10 cellular contexts compared by ENCODE assay signal in genomic region chr1:51392241-51392640, GRCh38.
"Had no signal": no experiment of that assay in that cellular context is flagged by ENCODE, and none has a peak within 500 bp of the region (broad histone marks: within the 10 kb centered on the region; RNA-seq: fewer than 3 reads in every experiment).

No MANE protein-coding gene starts in this region.

- H3K9me3 ChIP-seq: HAP-1 had no signal

- H3K9ac ChIP-seq: GM23248 had no signal

- FAIRE-seq: H1 had no signal

- H3K9me3 Mint-ChIP-seq: HFFc6 had no signal

- H2AFZ ChIP-seq: GM23248, GM23338 had no signal

- ATAC-seq: GM23338, HCT116 had no signal

- H3K27ac ChIP-seq: GM23248 had no signal

- H3K4me3 ChIP-seq: GM23248, GM23338, HAP-1 had no signal

- H3K4me2 ChIP-seq: GM23338 had no signal

- DNase-seq: GM23248, GOT3, H7, H9, HCEC 1CT, HFFc6 had no signal

- H3K4me1 ChIP-seq: HAP-1 had no signal

- H3K4me3 Mint-ChIP-seq: GM23338, H9, HFFc6 had no signal

- H3K27ac Mint-ChIP-seq: GM23338, H9, HFFc6 had no signal

- H3K4me1 Mint-ChIP-seq: GM23338, H9 had no signal
